Comparison of ENCODE assay signal across 15 cellular contexts in genomic region chr1:153778824-153779519, GRCh38. TPM values are rescaled to one million over a fixed set of nuclear protein-coding genes. Genes with fewer than 3 reads are reported as not detected.
DNase-seq lines count a peak whose midpoint lies in the region; ATAC-seq and TF ChIP-seq lines count a peak whose summit lies in the region.
"Had no signal": no experiment of that assay in that cellular context is flagged by ENCODE, and none has a peak within 500 bp of the region (broad histone marks: within the 10 kb centered on the region; RNA-seq: fewer than 3 reads in every experiment).

No MANE protein-coding gene starts in this region.

- H3K36me3 Mint-ChIP-seq in chondrocyte (ENCODE audit: low read depth), result no peaks in the 10 kb centered on the region
- H3K36me3 Mint-ChIP-seq in nephron progenitor cell (ENCODE audit: low read depth), result peaks cover 7% of the 10 kb centered on the region

- TF ChIP-seq CTCF in RWPE1 (conservative IDR thresholded peaks at IDR 0.05; ENCODE audit: low read depth) (no peak), chondrocyte (IDR thresholded peaks at IDR 0.05) (no peak), nephron progenitor cell (IDR thresholded peaks at IDR 0.05) (no peak), tibial artery (IDR thresholded peaks at IDR 0.05) (no peak)

- peaks cover 0 to 71% (median 43%) of the 10 kb centered on the region in 4 donors for H3K4me1 ChIP-seq in tibial artery

- ATAC-seq in HG03571 (IDR thresholded peaks at IDR 0.05; ENCODE audit: unreplicated experiment) (no peak), Right ventricle myocardium inferior (no peak)
- ATAC-seq: Panc1 had no signal

- H3K27me3 Mint-ChIP-seq in chondrocyte (ENCODE audit: low read depth), result no peaks in the 10 kb centered on the region
- no peaks in the 10 kb centered on the region for H3K27me3 Mint-ChIP-seq in nephron progenitor cell (ENCODE audit: low read depth, poor library complexity)
- H3K27me3 Mint-ChIP-seq: B cell had no signal

- no peak overlapping the region for H3K4me3 Mint-ChIP-seq in chondrocyte (ENCODE audit: unreplicated experiment)
- H3K4me3 Mint-ChIP-seq in nephron progenitor cell, result no peak overlapping the region
- H3K4me3 Mint-ChIP-seq: B cell had no signal

- intact Hi-C loops in tibial artery (cut with DNase I; ENCODE audit: low total_unique reads), result no loop called here
- intact Hi-C loops in Right ventricle myocardium inferior (cut with DNase I), result loop anchor here (10.0 kb wide), 1 partner anchor 424 kb away; the partner anchor contains the start of gene S100A9

- H3K27ac Mint-ChIP-seq in chondrocyte (ENCODE audit: unreplicated experiment) (no peak overlapping the region), nephron progenitor cell (peak overlapping the region; percentile 62)
- H3K27ac Mint-ChIP-seq: B cell had no signal

- H3K4me3 ChIP-seq in tibial artery, result no peak overlapping the region
- H3K4me3 ChIP-seq: GM23248 had no signal

- peaks cover 33% of the 10 kb centered on the region for H3K4me1 Mint-ChIP-seq in chondrocyte (ENCODE audit: low read depth)
- H3K4me1 Mint-ChIP-seq in nephron progenitor cell, result peaks cover 51% of the 10 kb centered on the region

- DNase-seq in RWPE1 (ENCODE audit: low spot score), result no peak
- peak; percentile 91 for DNase-seq in chondrocyte (ENCODE audit: low spot score)
- DNase-seq in nephron progenitor cell, result no peak
- no peak for DNase-seq in tibial artery
- no peak for DNase-seq in mesenteric fat pad (ENCODE audit: low spot score)
- DNase-seq in Right ventricle myocardium inferior (ENCODE audit: missing footprints), result no peak
- DNase-seq: GM23248, MM.1S, NCI-H187 treated with DMSO at 0.1 percent for 48 hours, NCI-H2171, NCI-H510A, SIG-M5 had no signal

- H3K27ac ChIP-seq in RWPE1 (peak overlapping the region; percentile 34), tibial artery (peak overlapping the region; percentile 91 to 93)
- H3K27ac ChIP-seq: GM23248 had no signal

- no peaks in the 10 kb centered on the region for H3K9me3 Mint-ChIP-seq in chondrocyte (ENCODE audit: low read depth)
- H3K9me3 Mint-ChIP-seq in nephron progenitor cell, result no peaks in the 10 kb centered on the region

- POLR2A ChIA-PET in RWPE1 (lab: Yijun Ruan, JAX; ENCODE audit: low non-redundant PET), result no interaction called here

- no peaks in the 10 kb centered on the region for H3K9me3 ChIP-seq in tibial artery

- CTCF ChIA-PET in RWPE1 (lab: Yijun Ruan, JAX), result no interaction called here

- H3K27me3 ChIP-seq in tibial artery, result no peaks in the 10 kb centered on the region

- peaks cover 0 to 21% (median 0%) of the 10 kb centered on the region in 3 donors for H3K36me3 ChIP-seq in tibial artery

RNA-seq across cellular contexts. Expression of gene SLC27A3, which starts 3.8 kb away (rescaled TPM):
- total RNA-seq in chondrocyte (10.6 to 16.6 TPM (median 11.6 TPM) in 3 replicates), mesenteric fat pad (87.4 TPM), Right ventricle myocardium inferior (13.5 TPM)

RNA-seq across cellular contexts. Expression of gene INTS3, which starts 51.1 kb away (rescaled TPM):
- total RNA-seq in chondrocyte, result 48.6 to 61.0 TPM (median 49.1 TPM) in 3 replicates
- total RNA-seq in mesenteric fat pad, result 36.7 TPM
- 33.0 TPM for total RNA-seq in Right ventricle myocardium inferior
